Comparison of ENCODE assay signal across 1 cellular context in the genomic region with DNA sequence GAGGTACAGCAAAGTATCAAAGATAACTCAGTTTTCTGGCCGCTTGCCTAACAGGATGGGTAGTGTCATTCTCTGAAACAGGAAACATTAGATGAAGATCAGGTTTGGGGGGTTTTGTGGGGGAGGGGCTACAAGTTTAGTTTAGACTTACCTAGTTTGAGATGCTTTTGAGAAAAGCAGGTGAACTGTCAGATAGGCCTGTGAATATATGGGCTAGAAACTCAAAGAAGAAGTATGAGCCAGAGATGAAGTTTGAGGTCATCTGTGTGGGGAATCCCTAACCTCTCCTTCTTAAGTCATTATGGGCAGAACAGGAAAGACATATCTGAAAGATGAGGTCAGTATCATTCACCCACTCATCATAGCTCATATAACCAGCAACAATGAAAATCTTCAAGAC.
A peak's percentile ranks its signal among the peaks of the same experiment; 100 is the strongest.
TF ChIP-seq lines count a peak whose summit lies in the region.

No MANE protein-coding gene starts in this region.

TF ChIP-seq in SK-N-SH, 30 proteins besides CTCF, POLR2A, EP300 and RAD21 (continued from another document):
- TF ChIP-seq, protein P1, sequence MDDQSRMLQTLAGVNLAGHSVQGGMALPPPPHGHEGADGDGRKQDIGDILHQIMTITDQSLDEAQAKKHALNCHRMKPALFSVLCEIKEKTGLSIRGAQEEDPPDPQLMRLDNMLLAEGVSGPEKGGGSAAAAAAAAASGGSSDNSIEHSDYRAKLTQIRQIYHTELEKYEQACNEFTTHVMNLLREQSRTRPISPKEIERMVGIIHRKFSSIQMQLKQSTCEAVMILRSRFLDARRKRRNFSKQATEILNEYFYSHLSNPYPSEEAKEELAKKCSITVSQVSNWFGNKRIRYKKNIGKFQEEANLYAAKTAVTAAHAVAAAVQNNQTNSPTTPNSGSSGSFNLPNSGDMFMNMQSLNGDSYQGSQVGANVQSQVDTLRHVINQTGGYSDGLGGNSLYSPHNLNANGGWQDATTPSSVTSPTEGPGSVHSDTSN (IDR thresholded peaks at IDR 0.05): peak; percentile 80
- TF ChIP-seq TCF12 (IDR thresholded peaks at IDR 0.05): peak; percentile 73
